In genomic region chr16:80997139-80997798, GRCh38 we compare ENCODE assay signal across 8 cellular contexts. TPM values are rescaled to one million over a fixed set of nuclear protein-coding genes. Genes with fewer than 3 reads are reported as not detected.
DNase-seq lines count a peak whose midpoint lies in the region; ATAC-seq and TF ChIP-seq lines count a peak whose summit lies in the region.

No MANE protein-coding gene starts in this region.

- H3K9me3 ChIP-seq in SK-N-MC (ENCODE audit: low read depth, low read length) = no peaks in the 10 kb centered on the region

- peak overlapping the region; percentile 80 for H3K27ac ChIP-seq in SK-N-MC

- H3K36me3 ChIP-seq in SK-N-MC (ENCODE audit: insufficient read depth, low read length) = no peaks in the 10 kb centered on the region

- POLR2A ChIA-PET in GM10248 (lab: Yijun Ruan, JAX) = no interaction called here

- no peak overlapping the region for H3K9ac ChIP-seq in SK-N-MC (ENCODE audit: insufficient read length)

- DNase-seq in GM10248 (ENCODE audit: extremely low spot score) (peak; percentile 31), SK-N-MC (ENCODE audit: low read depth, low spot score) (peak; percentile 48), left lobe of liver (ENCODE audit: low spot score) (no peak), NCI-H146 (lab: John Stamatoyannopoulos, UW) (no peak), NCI-H128 (lab: John Stamatoyannopoulos, UW; ENCODE audit: unreplicated experiment) (no peak), dedifferentiated amniotic fluid mesenchymal stem cell (ENCODE audit: extremely low spot score) (no peak), COR-L47 (lab: John Stamatoyannopoulos, UW) (no peak)

- H3K4me3 ChIP-seq in SK-N-MC = peak overlapping the region; percentile 66

- CTCF ChIA-PET in GM10248 (lab: Yijun Ruan, JAX) = interaction anchor here (1.1 to 1.4 kb wide), 3 partner anchors 23 to 172 kb away, joined by 3 to 4 read pairs (median 3); partner anchors contain the start of gene ATMIN

- peak; percentile 66 for ATAC-seq in GM21723 (IDR thresholded peaks at IDR 0.05; ENCODE audit: unreplicated experiment)
- ATAC-seq in left lobe of liver = peak; percentile 80

- TF ChIP-seq CTCF in GM10248 (IDR thresholded peaks at IDR 0.05; ENCODE audit: control extremely low read depth, extremely low read depth, low read depth, missing control alignments) = no peak

RNA-seq across cellular contexts. Expression of gene CMC2, which starts 9.4 kb away (rescaled TPM):
- total RNA-seq in left lobe of liver = 36.8 TPM

RNA-seq across cellular contexts. Expression of gene CENPN, which starts 9.7 kb away (rescaled TPM):
- total RNA-seq in left lobe of liver = 7.6 TPM

RNA-seq across cellular contexts. Expression of gene ATMIN, which starts 38.4 kb away (rescaled TPM):
- total RNA-seq in left lobe of liver = 13.7 TPM

Comparison
In these comparisons a context has a peak if more than half of its experiments do, and no peak if none do; other contexts are left out.
1. DNase-seq: peak in GM10248 (single experiment) and SK-N-MC (single experiment); none in left lobe of liver (single experiment), NCI-H146 (single experiment), NCI-H128 (single experiment), dedifferentiated amniotic fluid mesenchymal stem cell (single experiment) and COR-L47 (single experiment).